ENCODE assay signal across 2 cellular contexts in the genomic region with DNA sequence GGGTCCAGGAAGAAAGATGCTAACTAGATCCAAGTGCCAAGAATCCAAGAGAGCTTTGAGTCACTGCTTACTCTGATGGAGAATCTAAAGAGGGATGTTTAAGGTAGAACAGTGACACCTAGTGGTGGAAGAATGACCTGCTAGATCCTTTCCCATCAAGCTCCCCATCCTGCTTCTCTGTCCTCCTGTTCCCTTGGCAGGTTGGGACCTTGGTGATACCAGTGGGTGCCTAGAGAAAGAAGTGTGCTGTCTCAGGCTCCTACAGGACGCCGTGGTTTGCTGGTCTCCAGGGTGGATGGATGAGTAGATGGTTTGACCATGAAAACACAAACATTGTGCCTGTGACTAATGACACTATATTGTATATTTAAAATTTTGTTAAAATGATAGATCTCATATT.
TF ChIP-seq lines count a peak whose summit lies in the region.

No MANE protein-coding gene starts in this region.

TF ChIP-seq in GM23338, 12 proteins besides CTCF, POLR2A, EP300 and RAD21 (continued from another document):
- TF ChIP-seq, protein P1, sequence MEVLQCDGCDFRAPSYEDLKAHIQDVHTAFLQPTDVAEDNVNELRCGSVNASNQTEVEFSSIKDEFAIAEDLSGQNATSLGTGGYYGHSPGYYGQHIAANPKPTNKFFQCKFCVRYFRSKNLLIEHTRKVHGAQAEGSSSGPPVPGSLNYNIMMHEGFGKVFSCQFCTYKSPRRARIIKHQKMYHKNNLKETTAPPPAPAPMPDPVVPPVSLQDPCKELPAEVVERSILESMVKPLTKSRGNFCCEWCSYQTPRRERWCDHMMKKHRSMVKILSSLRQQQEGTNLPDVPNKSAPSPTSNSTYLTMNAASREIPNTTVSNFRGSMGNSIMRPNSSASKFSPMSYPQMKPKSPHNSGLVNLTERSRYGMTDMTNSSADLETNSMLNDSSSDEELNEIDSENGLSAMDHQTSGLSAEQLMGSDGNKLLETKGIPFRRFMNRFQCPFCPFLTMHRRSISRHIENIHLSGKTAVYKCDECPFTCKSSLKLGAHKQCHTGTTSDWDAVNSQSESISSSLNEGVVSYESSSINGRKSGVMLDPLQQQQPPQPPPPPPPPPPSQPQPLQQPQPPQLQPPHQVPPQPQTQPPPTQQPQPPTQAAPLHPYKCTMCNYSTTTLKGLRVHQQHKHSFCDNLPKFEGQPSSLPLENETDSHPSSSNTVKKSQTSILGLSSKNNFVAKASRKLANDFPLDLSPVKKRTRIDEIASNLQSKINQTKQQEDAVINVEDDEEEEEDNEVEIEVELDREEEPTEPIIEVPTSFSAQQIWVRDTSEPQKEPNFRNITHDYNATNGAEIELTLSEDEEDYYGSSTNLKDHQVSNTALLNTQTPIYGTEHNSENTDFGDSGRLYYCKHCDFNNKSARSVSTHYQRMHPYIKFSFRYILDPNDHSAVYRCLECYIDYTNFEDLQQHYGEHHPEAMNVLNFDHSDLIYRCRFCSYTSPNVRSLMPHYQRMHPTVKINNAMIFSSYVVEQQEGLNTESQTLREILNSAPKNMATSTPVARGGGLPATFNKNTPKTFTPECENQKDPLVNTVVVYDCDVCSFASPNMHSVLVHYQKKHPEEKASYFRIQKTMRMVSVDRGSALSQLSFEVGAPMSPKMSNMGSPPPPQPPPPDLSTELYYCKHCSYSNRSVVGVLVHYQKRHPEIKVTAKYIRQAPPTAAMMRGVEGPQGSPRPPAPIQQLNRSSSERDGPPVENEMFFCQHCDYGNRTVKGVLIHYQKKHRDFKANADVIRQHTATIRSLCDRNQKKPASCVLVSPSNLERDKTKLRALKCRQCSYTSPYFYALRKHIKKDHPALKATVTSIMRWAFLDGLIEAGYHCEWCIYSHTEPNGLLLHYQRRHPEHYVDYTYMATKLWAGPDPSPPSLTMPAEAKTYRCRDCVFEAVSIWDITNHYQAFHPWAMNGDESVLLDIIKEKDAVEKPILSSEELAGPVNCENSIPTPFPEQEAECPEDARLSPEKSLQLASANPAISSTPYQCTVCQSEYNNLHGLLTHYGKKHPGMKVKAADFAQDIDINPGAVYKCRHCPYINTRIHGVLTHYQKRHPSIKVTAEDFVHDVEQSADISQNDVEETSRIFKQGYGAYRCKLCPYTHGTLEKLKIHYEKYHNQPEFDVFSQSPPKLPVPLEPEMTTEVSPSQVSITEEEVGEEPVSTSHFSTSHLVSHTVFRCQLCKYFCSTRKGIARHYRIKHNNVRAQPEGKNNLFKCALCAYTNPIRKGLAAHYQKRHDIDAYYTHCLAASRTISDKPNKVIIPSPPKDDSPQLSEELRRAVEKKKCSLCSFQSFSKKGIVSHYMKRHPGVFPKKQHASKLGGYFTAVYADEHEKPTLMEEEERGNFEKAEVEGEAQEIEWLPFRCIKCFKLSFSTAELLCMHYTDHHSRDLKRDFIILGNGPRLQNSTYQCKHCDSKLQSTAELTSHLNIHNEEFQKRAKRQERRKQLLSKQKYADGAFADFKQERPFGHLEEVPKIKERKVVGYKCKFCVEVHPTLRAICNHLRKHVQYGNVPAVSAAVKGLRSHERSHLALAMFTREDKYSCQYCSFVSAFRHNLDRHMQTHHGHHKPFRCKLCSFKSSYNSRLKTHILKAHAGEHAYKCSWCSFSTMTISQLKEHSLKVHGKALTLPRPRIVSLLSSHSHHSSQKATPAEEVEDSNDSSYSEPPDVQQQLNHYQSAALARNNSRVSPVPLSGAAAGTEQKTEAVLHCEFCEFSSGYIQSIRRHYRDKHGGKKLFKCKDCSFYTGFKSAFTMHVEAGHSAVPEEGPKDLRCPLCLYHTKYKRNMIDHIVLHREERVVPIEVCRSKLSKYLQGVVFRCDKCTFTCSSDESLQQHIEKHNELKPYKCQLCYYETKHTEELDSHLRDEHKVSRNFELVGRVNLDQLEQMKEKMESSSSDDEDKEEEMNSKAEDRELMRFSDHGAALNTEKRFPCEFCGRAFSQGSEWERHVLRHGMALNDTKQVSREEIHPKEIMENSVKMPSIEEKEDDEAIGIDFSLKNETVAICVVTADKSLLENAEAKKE (CRISPR knock-in tag; IDR thresholded peaks at IDR 0.05): no peak
- TF ChIP-seq JUNB (IDR thresholded peaks at IDR 0.05; ENCODE audit: unreplicated experiment): no peak
- TF ChIP-seq, protein P2, sequence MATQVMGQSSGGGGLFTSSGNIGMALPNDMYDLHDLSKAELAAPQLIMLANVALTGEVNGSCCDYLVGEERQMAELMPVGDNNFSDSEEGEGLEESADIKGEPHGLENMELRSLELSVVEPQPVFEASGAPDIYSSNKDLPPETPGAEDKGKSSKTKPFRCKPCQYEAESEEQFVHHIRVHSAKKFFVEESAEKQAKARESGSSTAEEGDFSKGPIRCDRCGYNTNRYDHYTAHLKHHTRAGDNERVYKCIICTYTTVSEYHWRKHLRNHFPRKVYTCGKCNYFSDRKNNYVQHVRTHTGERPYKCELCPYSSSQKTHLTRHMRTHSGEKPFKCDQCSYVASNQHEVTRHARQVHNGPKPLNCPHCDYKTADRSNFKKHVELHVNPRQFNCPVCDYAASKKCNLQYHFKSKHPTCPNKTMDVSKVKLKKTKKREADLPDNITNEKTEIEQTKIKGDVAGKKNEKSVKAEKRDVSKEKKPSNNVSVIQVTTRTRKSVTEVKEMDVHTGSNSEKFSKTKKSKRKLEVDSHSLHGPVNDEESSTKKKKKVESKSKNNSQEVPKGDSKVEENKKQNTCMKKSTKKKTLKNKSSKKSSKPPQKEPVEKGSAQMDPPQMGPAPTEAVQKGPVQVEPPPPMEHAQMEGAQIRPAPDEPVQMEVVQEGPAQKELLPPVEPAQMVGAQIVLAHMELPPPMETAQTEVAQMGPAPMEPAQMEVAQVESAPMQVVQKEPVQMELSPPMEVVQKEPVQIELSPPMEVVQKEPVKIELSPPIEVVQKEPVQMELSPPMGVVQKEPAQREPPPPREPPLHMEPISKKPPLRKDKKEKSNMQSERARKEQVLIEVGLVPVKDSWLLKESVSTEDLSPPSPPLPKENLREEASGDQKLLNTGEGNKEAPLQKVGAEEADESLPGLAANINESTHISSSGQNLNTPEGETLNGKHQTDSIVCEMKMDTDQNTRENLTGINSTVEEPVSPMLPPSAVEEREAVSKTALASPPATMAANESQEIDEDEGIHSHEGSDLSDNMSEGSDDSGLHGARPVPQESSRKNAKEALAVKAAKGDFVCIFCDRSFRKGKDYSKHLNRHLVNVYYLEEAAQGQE (IDR thresholded peaks at IDR 0.05; ENCODE audit: unreplicated experiment): no peak
- TF ChIP-seq POLR2AphosphoS5 (IDR thresholded peaks at IDR 0.05; ENCODE audit: low read depth): no peak
- no peak for TF ChIP-seq ZNF331 (CRISPR knock-in tag; IDR thresholded peaks at IDR 0.05; ENCODE audit: low read depth)

TF ChIP-seq in K562, 482 proteins besides CTCF, POLR2A, EP300 and RAD21 (continued from another document and continues in another):
- TF ChIP-seq EWSR1 (IDR thresholded peaks at IDR 0.05; ENCODE audit: borderline replicate concordance, low read depth, partially characterized antibody): no peak
- TF ChIP-seq ZBTB7A (IDR thresholded peaks at IDR 0.05; ENCODE audit: borderline replicate concordance, control insufficient read depth, low read depth, low read length): no peak
- TF ChIP-seq PPARD (CRISPR knock-in tag; IDR thresholded peaks at IDR 0.05): no peak
- no peak for TF ChIP-seq SRSF3 (IDR thresholded peaks at IDR 0.05; ENCODE audit: insufficient read depth, low read length)
- TF ChIP-seq, protein P3, sequence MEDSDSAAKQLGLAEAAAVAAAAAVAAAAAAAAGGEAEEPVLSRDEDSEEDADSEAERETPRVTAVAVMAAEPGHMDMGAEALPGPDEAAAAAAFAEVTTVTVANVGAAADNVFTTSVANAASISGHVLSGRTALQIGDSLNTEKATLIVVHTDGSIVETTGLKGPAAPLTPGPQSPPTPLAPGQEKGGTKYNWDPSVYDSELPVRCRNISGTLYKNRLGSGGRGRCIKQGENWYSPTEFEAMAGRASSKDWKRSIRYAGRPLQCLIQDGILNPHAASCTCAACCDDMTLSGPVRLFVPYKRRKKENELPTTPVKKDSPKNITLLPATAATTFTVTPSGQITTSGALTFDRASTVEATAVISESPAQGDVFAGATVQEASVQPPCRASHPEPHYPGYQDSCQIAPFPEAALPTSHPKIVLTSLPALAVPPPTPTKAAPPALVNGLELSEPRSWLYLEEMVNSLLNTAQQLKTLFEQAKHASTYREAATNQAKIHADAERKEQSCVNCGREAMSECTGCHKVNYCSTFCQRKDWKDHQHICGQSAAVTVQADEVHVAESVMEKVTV (CRISPR knock-in tag; IDR thresholded peaks at IDR 0.05): peak; percentile 36; the same call in 1 of the 2 replicates
- TF ChIP-seq, protein P4, sequence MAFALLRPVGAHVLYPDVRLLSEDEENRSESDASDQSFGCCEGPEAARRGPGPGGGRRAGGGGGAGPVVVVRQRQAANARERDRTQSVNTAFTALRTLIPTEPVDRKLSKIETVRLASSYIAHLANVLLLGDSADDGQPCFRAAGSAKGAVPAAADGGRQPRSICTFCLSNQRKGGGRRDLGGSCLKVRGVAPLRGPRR (CRISPR knock-in tag; IDR thresholded peaks at IDR 0.05): no peak
- no peak for TF ChIP-seq NFIX (CRISPR knock-in tag; IDR thresholded peaks at IDR 0.05; ENCODE audit: low read depth)
- no peak for TF ChIP-seq ZNF263 (CRISPR knock-in tag; IDR thresholded peaks at IDR 0.05; ENCODE audit: borderline replicate concordance)
- TF ChIP-seq PRPF4 (IDR thresholded peaks at IDR 0.05; ENCODE audit: insufficient read depth, low read depth, low read length, poor library complexity, severe bottlenecking): no peak
- TF ChIP-seq, protein P5, sequence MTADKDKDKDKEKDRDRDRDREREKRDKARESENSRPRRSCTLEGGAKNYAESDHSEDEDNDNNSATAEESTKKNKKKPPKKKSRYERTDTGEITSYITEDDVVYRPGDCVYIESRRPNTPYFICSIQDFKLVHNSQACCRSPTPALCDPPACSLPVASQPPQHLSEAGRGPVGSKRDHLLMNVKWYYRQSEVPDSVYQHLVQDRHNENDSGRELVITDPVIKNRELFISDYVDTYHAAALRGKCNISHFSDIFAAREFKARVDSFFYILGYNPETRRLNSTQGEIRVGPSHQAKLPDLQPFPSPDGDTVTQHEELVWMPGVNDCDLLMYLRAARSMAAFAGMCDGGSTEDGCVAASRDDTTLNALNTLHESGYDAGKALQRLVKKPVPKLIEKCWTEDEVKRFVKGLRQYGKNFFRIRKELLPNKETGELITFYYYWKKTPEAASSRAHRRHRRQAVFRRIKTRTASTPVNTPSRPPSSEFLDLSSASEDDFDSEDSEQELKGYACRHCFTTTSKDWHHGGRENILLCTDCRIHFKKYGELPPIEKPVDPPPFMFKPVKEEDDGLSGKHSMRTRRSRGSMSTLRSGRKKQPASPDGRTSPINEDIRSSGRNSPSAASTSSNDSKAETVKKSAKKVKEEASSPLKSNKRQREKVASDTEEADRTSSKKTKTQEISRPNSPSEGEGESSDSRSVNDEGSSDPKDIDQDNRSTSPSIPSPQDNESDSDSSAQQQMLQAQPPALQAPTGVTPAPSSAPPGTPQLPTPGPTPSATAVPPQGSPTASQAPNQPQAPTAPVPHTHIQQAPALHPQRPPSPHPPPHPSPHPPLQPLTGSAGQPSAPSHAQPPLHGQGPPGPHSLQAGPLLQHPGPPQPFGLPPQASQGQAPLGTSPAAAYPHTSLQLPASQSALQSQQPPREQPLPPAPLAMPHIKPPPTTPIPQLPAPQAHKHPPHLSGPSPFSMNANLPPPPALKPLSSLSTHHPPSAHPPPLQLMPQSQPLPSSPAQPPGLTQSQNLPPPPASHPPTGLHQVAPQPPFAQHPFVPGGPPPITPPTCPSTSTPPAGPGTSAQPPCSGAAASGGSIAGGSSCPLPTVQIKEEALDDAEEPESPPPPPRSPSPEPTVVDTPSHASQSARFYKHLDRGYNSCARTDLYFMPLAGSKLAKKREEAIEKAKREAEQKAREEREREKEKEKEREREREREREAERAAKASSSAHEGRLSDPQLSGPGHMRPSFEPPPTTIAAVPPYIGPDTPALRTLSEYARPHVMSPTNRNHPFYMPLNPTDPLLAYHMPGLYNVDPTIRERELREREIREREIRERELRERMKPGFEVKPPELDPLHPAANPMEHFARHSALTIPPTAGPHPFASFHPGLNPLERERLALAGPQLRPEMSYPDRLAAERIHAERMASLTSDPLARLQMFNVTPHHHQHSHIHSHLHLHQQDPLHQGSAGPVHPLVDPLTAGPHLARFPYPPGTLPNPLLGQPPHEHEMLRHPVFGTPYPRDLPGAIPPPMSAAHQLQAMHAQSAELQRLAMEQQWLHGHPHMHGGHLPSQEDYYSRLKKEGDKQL (CRISPR knock-in tag; IDR thresholded peaks at IDR 0.05; ENCODE audit: borderline replicate concordance): no peak
- TF ChIP-seq RFX1 (IDR thresholded peaks at IDR 0.05): no peak
- no peak for TF ChIP-seq ZFX (CRISPR knock-in tag; IDR thresholded peaks at IDR 0.05)
- TF ChIP-seq, protein P6, sequence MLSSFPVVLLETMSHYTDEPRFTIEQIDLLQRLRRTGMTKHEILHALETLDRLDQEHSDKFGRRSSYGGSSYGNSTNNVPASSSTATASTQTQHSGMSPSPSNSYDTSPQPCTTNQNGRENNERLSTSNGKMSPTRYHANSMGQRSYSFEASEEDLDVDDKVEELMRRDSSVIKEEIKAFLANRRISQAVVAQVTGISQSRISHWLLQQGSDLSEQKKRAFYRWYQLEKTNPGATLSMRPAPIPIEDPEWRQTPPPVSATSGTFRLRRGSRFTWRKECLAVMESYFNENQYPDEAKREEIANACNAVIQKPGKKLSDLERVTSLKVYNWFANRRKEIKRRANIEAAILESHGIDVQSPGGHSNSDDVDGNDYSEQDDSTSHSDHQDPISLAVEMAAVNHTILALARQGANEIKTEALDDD (IDR thresholded peaks at IDR 0.05): no peak
- TF ChIP-seq ETS2 (tag; IDR thresholded peaks at IDR 0.05; ENCODE audit: borderline replicate concordance, poor library complexity, severe bottlenecking): no peak
- no peak for TF ChIP-seq SMARCA5 (IDR thresholded peaks at IDR 0.05)
- no peak for TF ChIP-seq ZNF780A (CRISPR knock-in tag; IDR thresholded peaks at IDR 0.05)
